8 cellular contexts compared by ENCODE assay signal in the genomic region with DNA sequence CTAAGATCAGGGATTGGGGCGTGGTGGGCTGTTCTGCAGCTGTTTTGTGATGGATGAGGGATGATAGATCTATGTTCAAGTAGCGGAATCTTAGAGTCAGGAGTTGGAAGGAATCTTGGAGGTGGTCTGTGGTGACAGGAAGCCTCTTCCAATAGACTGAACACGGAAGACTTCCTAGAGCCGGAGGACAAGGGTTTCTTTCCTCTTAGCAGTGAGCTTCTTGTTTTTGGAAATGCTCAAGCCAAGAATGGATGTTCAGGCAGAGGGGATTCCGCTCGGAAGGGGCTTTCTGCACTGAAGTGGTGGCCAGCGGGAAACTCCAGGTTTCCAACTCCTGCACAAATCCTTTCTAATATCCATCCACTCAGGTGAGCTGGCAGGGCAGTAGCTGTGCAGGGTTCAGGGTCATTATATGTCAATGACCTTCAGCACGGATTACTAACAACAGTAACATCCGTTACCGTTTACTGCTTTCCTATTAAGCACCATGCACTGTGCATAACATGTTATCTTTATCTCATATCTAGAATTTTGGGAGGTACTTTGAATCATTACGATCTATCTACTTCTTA. TPM values are rescaled to one million over a fixed set of nuclear protein-coding genes. Genes with fewer than 3 reads are reported as not detected.
DNase-seq lines count a peak whose midpoint lies in the region; ATAC-seq and TF ChIP-seq lines count a peak whose summit lies in the region.

No MANE protein-coding gene starts in this region.

- intact Hi-C loops in sciatic nerve (cut with DNase I) = loop anchor here (10.0 kb wide), 1 partner anchor 271 kb away; the partner anchor contains the start of genes ECHDC2 and SCP2

- H3K4me2 ChIP-seq in DOHH2 (ENCODE audit: low read length) = peak overlapping the region; percentile 86

- ATAC-seq in sciatic nerve = peak; percentile 38
- ATAC-seq in HG03378 (IDR thresholded peaks at IDR 0.05; ENCODE audit: unreplicated experiment) = no peak
- no peak for ATAC-seq in HG03469 (IDR thresholded peaks at IDR 0.05; ENCODE audit: unreplicated experiment)

- no peak for TF ChIP-seq CTCF in DOHH2 (IDR thresholded peaks at IDR 0.05; ENCODE audit: low read depth, low read length, poor library complexity, severe bottlenecking)
- TF ChIP-seq CTCF in fibroblast of villous mesenchyme (IDR thresholded peaks at IDR 0.05; ENCODE audit: insufficient read depth, low read depth, low read length) = no peak

- H3K4me3 ChIP-seq in DOHH2 (ENCODE audit: low read length) = peak overlapping the region; percentile 87
- peak overlapping the region; percentile 61 for H3K4me3 ChIP-seq in HAP-1
- peak overlapping the region; percentile 91 for H3K4me3 ChIP-seq in fibroblast of villous mesenchyme (ENCODE audit: low read depth, low read length)

- H3K36me3 ChIP-seq in DOHH2 (ENCODE audit: control insufficient read depth, low read length) = peaks cover 17% of the 10 kb centered on the region
- peaks cover 10% of the 10 kb centered on the region for H3K36me3 ChIP-seq in HAP-1 (replicated peaks)

- H3K27me3 ChIP-seq in DOHH2 (ENCODE audit: control insufficient read depth, low read length) = no peaks in the 10 kb centered on the region
- H3K27me3 ChIP-seq in HAP-1 (ENCODE audit: low read depth) = no peaks in the 10 kb centered on the region

- no peaks in the 10 kb centered on the region; the same call in 1 of the 2 replicates for H3F3A ChIP-seq in DOHH2 (ENCODE audit: control insufficient read depth, insufficient read depth)

- H3K4me1 ChIP-seq in DOHH2 (ENCODE audit: control insufficient read depth, low read length) (peaks cover 21% of the 10 kb centered on the region), HAP-1 (peaks cover 8% of the 10 kb centered on the region)

- peaks cover 21% of the 10 kb centered on the region for H3K79me2 ChIP-seq in DOHH2 (ENCODE audit: control insufficient read depth, low read length)

- in situ Hi-C loops in HAP-1 (cut with MboI; ENCODE audit: low sequenced_read_pairs) = loop anchor here (25.0 kb wide), 1 partner anchor 284 kb away; the partner anchor contains the start of gene ECHDC2

- H3K27ac ChIP-seq in DOHH2 (ENCODE audit: low read depth, low read length) = peak overlapping the region; percentile 64

- no peaks in the 10 kb centered on the region for H4K20me1 ChIP-seq in DOHH2 (ENCODE audit: control insufficient read depth, insufficient read depth, low read depth, low read length)

- H3K9me3 ChIP-seq in DOHH2 (ENCODE audit: control insufficient read depth, insufficient read depth, low read length) (no peaks in the 10 kb centered on the region), HAP-1 (no peaks in the 10 kb centered on the region)

- DNase-seq in HAP-1 (ENCODE audit: low spot score in 2 of 2) (no peak), SW480 (ENCODE audit: low spot score) (peak; percentile 20), fibroblast of villous mesenchyme (ENCODE audit: low read depth) (no peak), sciatic nerve (ENCODE audit: low spot score) (peak; percentile 50), OCI-M2 (lab: John Stamatoyannopoulos, UW; ENCODE audit: unreplicated experiment) (no peak)

- no peaks in the 10 kb centered on the region for H3K9me2 ChIP-seq in DOHH2 (replicated peaks; ENCODE audit: control insufficient read depth, low read length)

RNA-seq across cellular contexts. Expression of gene CPT2, which starts 0.6 kb away (rescaled TPM):
- total RNA-seq in fibroblast of villous mesenchyme = 13.2 and 19.0 TPM in 2 replicates
- 10.1 TPM for total RNA-seq in sciatic nerve

RNA-seq across cellular contexts. Expression of gene CZIB, which starts 24.4 kb away (rescaled TPM):
- total RNA-seq in fibroblast of villous mesenchyme = 39.7 and 41.6 TPM in 2 replicates
- total RNA-seq in sciatic nerve = 71.6 TPM

RNA-seq across cellular contexts. Expression of gene MAGOH, which starts 42.3 kb away (rescaled TPM):
- total RNA-seq in fibroblast of villous mesenchyme (22.2 and 30.2 TPM in 2 replicates), sciatic nerve (31.7 TPM)

RNA-seq across cellular contexts. Expression of gene SLC1A7, which starts 53.6 kb away (rescaled TPM):
- total RNA-seq in fibroblast of villous mesenchyme (under 0.01 TPM in 2 replicates), sciatic nerve (0.89 TPM)

Comparison
In these comparisons a context has a peak if more than half of its experiments do, and no peak if none do; other contexts are left out.
1. DNase-seq: peak in SW480 (single experiment) and sciatic nerve (single experiment); none in HAP-1 (0 of 2), fibroblast of villous mesenchyme (single experiment) and OCI-M2 (single experiment).
2. Peak in every context shown above with its lines, with median percentiles within 50 percentile points of each other: H3K4me3 ChIP-seq.